11 cellular contexts compared by ENCODE assay signal in the genomic region with DNA sequence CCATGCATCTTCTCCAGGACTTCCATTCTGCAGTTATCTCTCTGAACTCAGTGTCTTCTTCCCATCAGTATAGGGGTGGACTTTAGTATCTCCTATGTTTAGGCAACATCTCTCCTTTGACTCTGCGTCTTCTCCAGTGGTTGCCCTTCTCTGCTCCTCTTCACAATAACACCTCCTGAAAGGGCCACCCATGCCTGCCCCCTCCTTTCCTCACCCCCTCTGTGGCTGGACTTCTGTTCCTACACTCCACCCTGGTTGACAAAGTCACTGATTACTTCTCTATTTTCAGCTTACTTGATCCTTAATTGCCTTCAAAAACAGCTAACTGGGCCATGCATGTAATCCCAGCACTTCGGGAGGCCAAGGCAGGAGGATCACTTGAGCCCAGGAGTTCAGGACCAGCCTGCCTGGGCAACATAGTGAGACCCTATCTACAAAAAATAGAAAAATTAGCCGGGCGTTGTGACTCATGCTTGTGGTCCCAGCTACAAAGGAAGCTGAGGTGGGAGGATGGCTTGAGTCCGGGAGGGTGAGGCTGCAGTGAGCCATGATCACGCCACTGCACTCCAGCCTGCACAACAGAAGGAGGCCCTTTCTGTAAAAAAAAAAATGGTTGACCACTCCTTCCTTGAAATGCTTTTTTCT. TPM values are rescaled to one million over a fixed set of nuclear protein-coding genes. Genes with fewer than 3 reads are reported as not detected.
A peak's percentile ranks its signal among the peaks of the same experiment; 100 is the strongest.
DNase-seq lines count a peak whose midpoint lies in the region; ATAC-seq and TF ChIP-seq lines count a peak whose summit lies in the region.
"Had no signal": no experiment of that assay in that cellular context is flagged by ENCODE, and none has a peak within 500 bp of the region (broad histone marks: within the 10 kb centered on the region; RNA-seq: fewer than 3 reads in every experiment).

No MANE protein-coding gene starts in this region.

- peak overlapping the region; percentile 44; the same call in 1 of the 2 replicates for H3K4me3 Mint-ChIP-seq in HFFc6
- H3K4me3 Mint-ChIP-seq in activated CD8-positive, alpha-beta T cell treated with anti-CD3 and anti-CD28 coated beads, Interleukin-2, amount 10 ng/mL, durations not matched to agents 7 days and 5 days: peak overlapping the region; percentile 27

- no peaks in the 10 kb centered on the region for H3K4me1 ChIP-seq in gastroesophageal sphincter
- H3K4me1 ChIP-seq in SJCRH30: no peaks in the 10 kb centered on the region

- peak; percentile 80 for DNase-seq in CD1c-positive myeloid dendritic cell (ENCODE audit: extremely low spot score)
- DNase-seq in HFFc6: peak; percentile 44
- peak; percentile 64 for DNase-seq in activated CD8-positive, alpha-beta T cell treated with anti-CD3 and anti-CD28 coated beads, Interleukin-2, amount 10 ng/mL, durations not matched to agents 7 days and 5 days
- peak; percentile 16 for DNase-seq in kidney glomerular epithelial cell (lab: John Stamatoyannopoulos, UW)
- DNase-seq in C1 segment of cervical spinal cord (lab: John Stamatoyannopoulos, UW): no peak
- no peak for DNase-seq in AG20443 (ENCODE audit: low spot score)
- DNase-seq in SJCRH30: no peak
- DNase-seq: NCI-H526 treated with DMSO at 0.1 percent for 48 hours had no signal

- TF ChIP-seq POLR2A in gastroesophageal sphincter (IDR thresholded peaks at IDR 0.05): no peak

- H3K4me3 ChIP-seq in gastroesophageal sphincter: no peak overlapping the region
- no peak overlapping the region for H3K4me3 ChIP-seq in SJCRH30

- TF ChIP-seq EP300 in gastroesophageal sphincter (IDR thresholded peaks at IDR 0.05): no peak

- 43 to 85% methylated on average over 3 to 5 of the region's 6 CpGs for WGBS in gastroesophageal sphincter (ENCODE audit: low coverage in 1 of 2), 2 donors

- H3K36me3 ChIP-seq in gastroesophageal sphincter (peaks cover 0 to 15% of the 10 kb centered on the region in 2 donors), SJCRH30 (no peaks in the 10 kb centered on the region)

- H3K27me3 Mint-ChIP-seq in HFFc6 (ENCODE audit: insufficient read depth): peaks cover 8% of the 10 kb centered on the region
- no peaks in the 10 kb centered on the region for H3K27me3 Mint-ChIP-seq in activated CD8-positive, alpha-beta T cell treated with anti-CD3 and anti-CD28 coated beads, Interleukin-2, amount 10 ng/mL, durations not matched to agents 7 days and 5 days (ENCODE audit: low read depth)

- H3K27me3 ChIP-seq in gastroesophageal sphincter (peaks cover 15% of the 10 kb centered on the region), SJCRH30 (no peaks in the 10 kb centered on the region)

- peak overlapping the region; percentile 57 for H3K27ac Mint-ChIP-seq in HFFc6
- H3K27ac Mint-ChIP-seq in activated CD8-positive, alpha-beta T cell treated with anti-CD3 and anti-CD28 coated beads, Interleukin-2, amount 10 ng/mL, durations not matched to agents 7 days and 5 days: peak overlapping the region; percentile 88

- peak; percentile 59 for ATAC-seq in activated CD8-positive, alpha-beta T cell treated with anti-CD3 and anti-CD28 coated beads, Interleukin-2, amount 10 ng/mL, durations not matched to agents 7 days and 5 days
- no peak for ATAC-seq in gastroesophageal sphincter
- ATAC-seq: HCT116 had no signal

- H3K4me1 Mint-ChIP-seq in HFFc6 (ENCODE audit: low read depth): peaks cover 24% of the 10 kb centered on the region
- H3K4me1 Mint-ChIP-seq in activated CD8-positive, alpha-beta T cell treated with anti-CD3 and anti-CD28 coated beads, Interleukin-2, amount 10 ng/mL, durations not matched to agents 7 days and 5 days (ENCODE audit: low read depth): peaks cover 35% of the 10 kb centered on the region

- H3K9me3 ChIP-seq in gastroesophageal sphincter (no peaks in the 10 kb centered on the region), SJCRH30 (replicated peaks) (no peaks in the 10 kb centered on the region)

- TF ChIP-seq CTCF in HFFc6 (IDR thresholded peaks at IDR 0.05) (no peak), gastroesophageal sphincter (IDR thresholded peaks at IDR 0.05) (no peak)

- H3K36me3 Mint-ChIP-seq in HFFc6 (ENCODE audit: low read depth): peaks cover 35% of the 10 kb centered on the region
- peaks cover 64% of the 10 kb centered on the region for H3K36me3 Mint-ChIP-seq in activated CD8-positive, alpha-beta T cell treated with anti-CD3 and anti-CD28 coated beads, Interleukin-2, amount 10 ng/mL, durations not matched to agents 7 days and 5 days (ENCODE audit: low read depth)

- POLR2A ChIA-PET in activated CD8-positive, alpha-beta T cell treated with anti-CD3 and anti-CD28 coated beads, Interleukin-2, amount 10 ng/mL, durations not matched to agents 7 days and 5 days (lab: Charles Lee): interaction anchor here (0.7 to 1.4 kb wide), 3 partner anchors 23 to 201 kb away, joined by 3 read pairs; a partner anchor contains a TSS

- no peak overlapping the region for H3K27ac ChIP-seq in gastroesophageal sphincter
- no peak overlapping the region for H3K27ac ChIP-seq in SJCRH30
- H3K27ac ChIP-seq: VCaP had no signal

- H3K9me3 Mint-ChIP-seq in HFFc6: no peaks in the 10 kb centered on the region
- no peaks in the 10 kb centered on the region for H3K9me3 Mint-ChIP-seq in activated CD8-positive, alpha-beta T cell treated with anti-CD3 and anti-CD28 coated beads, Interleukin-2, amount 10 ng/mL, durations not matched to agents 7 days and 5 days (ENCODE audit: insufficient read depth)

- CTCF ChIA-PET in activated CD8-positive, alpha-beta T cell treated with anti-CD3 and anti-CD28 coated beads, Interleukin-2, amount 10 ng/mL, durations not matched to agents 7 days and 5 days (lab: Charles Lee): interaction anchor here (0.7 to 2.9 kb wide), 5 partner anchors 8 to 96 kb away, joined by 3 to 13 read pairs (median 5); no protein-coding TSS in a partner anchor

RNA-seq across cellular contexts. Expression of a gene that starts 13.7 kb away (rescaled TPM):
- 100 to 1,000 TPM; 128 to 471 (median 424) TPM for total RNA-seq in HFFc6 (2021; fragmentation: NEBNext Ultra II Directional; extraction: Animal tissue kit (Norgen Biotek cat#: 25700))
- total RNA-seq in activated CD8-positive, alpha-beta T cell treated with anti-CD3 and anti-CD28 coated beads, Interleukin-2, amount 10 ng/mL, durations not matched to agents 7 days and 5 days: 100 to 1,000 TPM; 166 to 168 TPM
- total RNA-seq in gastroesophageal sphincter: 100 to 1,000 TPM in 2 of 4 donors, 10 to 100 TPM in 2; 14.9 to 143 (median 97.8) TPM
- total RNA-seq in SJCRH30 (2014; rRNA removed; shearing (Covaris generic)): 0.51 and 0.59 TPM in 2 replicates

RNA-seq across cellular contexts. Expression of a gene that starts 22.4 kb away (rescaled TPM):
- 10 to 100 TPM; 47.9 to 62.8 (median 61.4) TPM for total RNA-seq in HFFc6 (2021; fragmentation: NEBNext Ultra II Directional; extraction: Animal tissue kit (Norgen Biotek cat#: 25700))
- 10 to 100 TPM; 53.6 to 61.9 TPM for total RNA-seq in activated CD8-positive, alpha-beta T cell treated with anti-CD3 and anti-CD28 coated beads, Interleukin-2, amount 10 ng/mL, durations not matched to agents 7 days and 5 days
- total RNA-seq in gastroesophageal sphincter: 10 to 100 TPM; 34.1 to 51.5 (median 39.4) TPM
- total RNA-seq in SJCRH30 (2014; rRNA removed; shearing (Covaris generic)): 19.6 and 25.3 TPM in 2 replicates

Comparison
In these comparisons a context has a peak if more than half of its experiments do, and no peak if none do; other contexts are left out.
1. DNase-seq: peak in CD1c-positive myeloid dendritic cell (single experiment), HFFc6 (single experiment), activated CD8-positive, alpha-beta T cell treated with anti-CD3 and anti-CD28 coated beads, Interleukin-2, amount 10 ng/mL, durations not matched to agents 7 days and 5 days (single experiment) and kidney glomerular epithelial cell (single experiment); none in C1 segment of cervical spinal cord (0 of 14), AG20443 (single experiment) and SJCRH30 (0 of 2).
2. RNA of a gene that starts 13.7 kb away (total RNA-seq): 128 to 471 TPM in HFFc6, 166 to 168 TPM in activated CD8-positive, alpha-beta T cell treated with anti-CD3 and anti-CD28 coated beads, Interleukin-2, amount 10 ng/mL, durations not matched to agents 7 days and 5 days and 14.9 to 143 TPM in gastroesophageal sphincter; 0.51 to 0.59 TPM in SJCRH30; every median in the first group is over 10 times any median in the second.